In genomic region chr7:30348083-30348560, GRCh38 we compare ENCODE assay signal across 8 cellular contexts.
DNase-seq lines count a peak whose midpoint lies in the region; ATAC-seq, FAIRE-seq and TF ChIP-seq lines count a peak whose summit lies in the region.

No MANE protein-coding gene starts in this region.

- ATAC-seq in HG03342 (IDR thresholded peaks at IDR 0.05; ENCODE audit: unreplicated experiment) (peak; percentile 76), GM12878 (peak; percentile 92), mucosa of descending colon (peak; percentile 85)

- H3K9me3 ChIP-seq in BLaER1 (peaks cover 1% of the 10 kb centered on the region), SK-N-MC (ENCODE audit: low read depth, low read length) (no peaks in the 10 kb centered on the region), GM12878 (replicated peaks; ENCODE audit: control insufficient read depth, insufficient read depth, low read length) (no peaks in the 10 kb centered on the region; the same call in 2 of the 3 replicates), mucosa of descending colon (no peaks in the 10 kb centered on the region), WERI-Rb-1 (ENCODE audit: severe bottlenecking) (no peaks in the 10 kb centered on the region)

- in situ Hi-C loops in GM12878 (cut with MboI), result no loop called here

- H3K4me1 ChIP-seq in BLaER1 (peaks cover 38% of the 10 kb centered on the region), GM12878 (ENCODE audit: control insufficient read depth, insufficient read depth, low read length) (peaks cover 23% of the 10 kb centered on the region; the same call in 1 of the 2 replicates), mucosa of descending colon (ENCODE audit: low read depth) (peaks cover 7% of the 10 kb centered on the region)

- whole genome bisulfite sequencing in GM12878 (ENCODE audit: insufficient coverage, insufficient replicate concordance, low lambda C conversion rate, missing lambda C conversion rate), result 0% methylated on average over 2 of the region's 2 CpGs

- no peak for TF ChIP-seq RAD21 in GM12878 (IDR thresholded peaks at IDR 0.05; ENCODE audit: insufficient read depth, low read depth, low read length)

- H3K9ac ChIP-seq in BLaER1 (no peak overlapping the region), SK-N-MC (ENCODE audit: insufficient read length) (peak overlapping the region; percentile 68), GM12878 (ENCODE audit: control insufficient read depth, insufficient read depth, low read length) (peak overlapping the region; percentile 55)

- no peaks in the 10 kb centered on the region for H3K27me3 ChIP-seq in BLaER1
- no peaks in the 10 kb centered on the region for H3K27me3 ChIP-seq in GM12878 (replicated peaks in 1 of 2; ENCODE audit: control insufficient read depth in 2 of 2, insufficient read depth in 2 of 2, low read length in 1 of 2)
- H3K27me3 ChIP-seq in WERI-Rb-1 (ENCODE audit: insufficient read depth, low read depth, severe bottlenecking), result no peaks in the 10 kb centered on the region

- H2AFZ ChIP-seq in GM12878 (ENCODE audit: control insufficient read depth, low read depth, low read length), result peak overlapping the region; percentile 69

- H3K27ac ChIP-seq in BLaER1 (no peak overlapping the region), SK-N-MC (peak overlapping the region; percentile 98), GM12878 (ENCODE audit: control insufficient read depth, insufficient read depth) (peak overlapping the region; percentile 83), WERI-Rb-1 (no peak overlapping the region)

- FAIRE-seq in GM12878 (lab: Jason Lieb, UNC), result peak; percentile 70

- DNase-seq in GM19240 (ENCODE audit: insufficient read length, low spot score) (peak; percentile 12), SK-N-MC (ENCODE audit: low read depth, low spot score) (peak; percentile 98), GM12878 (ENCODE audit: low read depth, low spot score) (peak; percentile 85), mucosa of descending colon (peak in 1 of 3 donors; percentile 32), WERI-Rb-1 (no peak), NCI-H82 (lab: John Stamatoyannopoulos, UW) (no peak)

- no peak for TF ChIP-seq POLR2A in GM12878 (IDR thresholded peaks at IDR 0.05; ENCODE audit: low read depth, low read length)

- POLR2A ChIA-PET in GM12878 (lab: Charles Lee), result interaction anchor here (0.6 to 2.8 kb wide), 9 partner anchors 12 to 287 kb away, joined by 3 to 23 read pairs (median 6); partner anchors contain the start of gene ZNRF2

- TF ChIP-seq CTCF in GM12878 (IDR thresholded peaks at IDR 0.05 in 2 of 3, conservative IDR thresholded peaks at IDR 0.05 in 1 of 3; ENCODE audit: control insufficient read depth in 2 of 3, extremely low read depth in 1 of 3, insufficient read depth in 1 of 3, low read depth in 3 of 3, low read length in 3 of 3) (no peak), mucosa of descending colon (IDR thresholded peaks at IDR 0.05) (no peak), WERI-Rb-1 (IDR thresholded peaks at IDR 0.05; ENCODE audit: low read depth, low read length) (no peak)

- intact Hi-C loops in GM12878 (cut with micrococcal nuclease; ENCODE audit: unreplicated experiment), result loop anchor here (2.0 kb wide), 1 partner anchor 25 kb away; no protein-coding TSS in a partner anchor
- intact Hi-C loops in mucosa of descending colon (cut with DNase I, micrococcal nuclease), result no loop called here

- 0 out of 2 replicates have a peak, but pooled peaks cover under 1% of the 10 kb centered on the region for H3K36me3 ChIP-seq in BLaER1
- no peaks in the 10 kb centered on the region for H3K36me3 ChIP-seq in SK-N-MC (ENCODE audit: insufficient read depth, low read length)
- no peaks in the 10 kb centered on the region for H3K36me3 ChIP-seq in GM12878 (ENCODE audit: control insufficient read depth in 2 of 2, insufficient read depth in 2 of 2, low read length in 1 of 2)
- H3K36me3 ChIP-seq in mucosa of descending colon (ENCODE audit: low read depth), result no peaks in the 10 kb centered on the region
- H3K36me3 ChIP-seq in WERI-Rb-1, result no peaks in the 10 kb centered on the region

- BruUV-seq in GM12878 (replicated peaks; lab: Mats Ljungman, UMichigan), result no TSS peak

- H3K4me2 ChIP-seq in BLaER1 (peak overlapping the region; percentile 36), GM12878 (ENCODE audit: control insufficient read depth, insufficient read depth) (peak overlapping the region; percentile 96)

- H3K79me2 ChIP-seq in GM12878 (ENCODE audit: control insufficient read depth, insufficient read depth, low read length), result peaks cover 41% of the 10 kb centered on the region

- RAD21 ChIA-PET in GM12878 (lab: Charles Lee; ENCODE audit: unreplicated experiment), result interaction anchor here (1.0 to 8.0 kb wide), 13 partner anchors 12 to 1937 kb away, joined by 3 to 108 read pairs (median 5); partner anchors contain the start of gene ZNRF2

- CTCF ChIA-PET in GM12878 (lab: Yijun Ruan, JAX), result interaction anchor here (0.7 to 7.6 kb wide), 13 partner anchors 13 to 184 kb away, joined by 4 to 138 read pairs (median 9); no protein-coding TSS in a partner anchor

- SMC1A ChIA-PET in GM12878 (lab: Charles Lee; ENCODE audit: uncharacterized antibody, unreplicated experiment), result interaction anchor here (0.6 to 9.0 kb wide), 20 partner anchors 9 to 182 kb away, joined by 3 to 202 read pairs (median 4); no protein-coding TSS in a partner anchor

- TF ChIP-seq EP300 in GM12878 (IDR thresholded peaks at IDR 0.05; ENCODE audit: borderline replicate concordance in 1 of 2, control insufficient read depth in 1 of 2, low read depth in 2 of 2, low read length in 2 of 2), result peak; percentile 56 to 72; a peak in 2 of 4 replicates

- no peak overlapping the region for H3K4me3 ChIP-seq in BLaER1
- peak overlapping the region; percentile 47 for H3K4me3 ChIP-seq in SK-N-MC
- H3K4me3 ChIP-seq in GM12878, result peak overlapping the region; percentile 4; the same call in 1 of the 2 replicates
- H3K4me3 ChIP-seq in mucosa of descending colon, result no peak overlapping the region
- H3K4me3 ChIP-seq in WERI-Rb-1 (ENCODE audit: low read depth, low read length), result no peak overlapping the region

- H4K20me1 ChIP-seq in BLaER1, result peaks cover 100% of the 10 kb centered on the region
- H4K20me1 ChIP-seq in GM12878 (ENCODE audit: control insufficient read depth, insufficient read depth), result no peaks in the 10 kb centered on the region

TF ChIP-seq in GM12878, 131 proteins besides CTCF, POLR2A, EP300 and RAD21 (continues in another document):
- peak; percentile 64; the same call in 1 of the 2 replicates for TF ChIP-seq CREM (IDR thresholded peaks at IDR 0.05; ENCODE audit: low read depth)
- TF ChIP-seq MYB (IDR thresholded peaks at IDR 0.05; ENCODE audit: borderline replicate concordance, low read depth, low read length), result no peak
- no peak for TF ChIP-seq CHD4 (IDR thresholded peaks at IDR 0.05)
- peak; percentile 84; the same call in 1 of the 2 replicates for TF ChIP-seq BACH1 (IDR thresholded peaks at IDR 0.05; ENCODE audit: borderline replicate concordance)
- no peak for TF ChIP-seq ZNF592 (IDR thresholded peaks at IDR 0.05)
- TF ChIP-seq PAX5 (IDR thresholded peaks at IDR 0.05; ENCODE audit: borderline replicate concordance, low read depth, low read length), result no peak
- TF ChIP-seq RAD51 (IDR thresholded peaks at IDR 0.05), result peak; percentile 2; the same call in 1 of the 2 replicates
- TF ChIP-seq CEBPB (IDR thresholded peaks at IDR 0.05; ENCODE audit: borderline replicate concordance in 1 of 2, low read depth in 2 of 2, low read length in 2 of 2), result no peak
- no peak for TF ChIP-seq EGR1 (IDR thresholded peaks at IDR 0.05; ENCODE audit: borderline replicate concordance in 1 of 2, low read depth in 2 of 2, low read length in 2 of 2)
- TF ChIP-seq RUNX3 (IDR thresholded peaks at IDR 0.05; ENCODE audit: low read length), result peak; percentile 99
- no peak for TF ChIP-seq HCFC1 (IDR thresholded peaks at IDR 0.05; ENCODE audit: low read length)
- no peak for TF ChIP-seq STAT1 (conservative IDR thresholded peaks at IDR 0.05)
- TF ChIP-seq ZNF384 (IDR thresholded peaks at IDR 0.05; ENCODE audit: borderline replicate concordance, low read depth, low read length), result peak; percentile 99
- TF ChIP-seq FOS (IDR thresholded peaks at IDR 0.05; ENCODE audit: borderline replicate concordance, extremely low read depth, insufficient read length), result no peak
- TF ChIP-seq BRCA1 (IDR thresholded peaks at IDR 0.05; ENCODE audit: low read depth, low read length), result no peak
- no peak for TF ChIP-seq WRNIP1 (IDR thresholded peaks at IDR 0.05; ENCODE audit: borderline replicate concordance, low read depth, low read length)
- TF ChIP-seq CHD2 (IDR thresholded peaks at IDR 0.05; ENCODE audit: borderline replicate concordance, low read depth, low read length), result peak; percentile 28; the same call in 1 of the 2 replicates

Comparison
In these comparisons a context has a peak if more than half of its experiments do, and no peak if none do; other contexts are left out.
1. H3K27ac ChIP-seq: peak in SK-N-MC (single experiment) and GM12878 (single experiment); none in BLaER1 (single experiment) and WERI-Rb-1 (single experiment).
2. H3K4me3 ChIP-seq: peak in SK-N-MC (single experiment) and GM12878 (single experiment); none in BLaER1 (single experiment), mucosa of descending colon (single experiment) and WERI-Rb-1 (single experiment).
3. DNase-seq: peak in GM19240 (single experiment), SK-N-MC (single experiment) and GM12878 (single experiment); none in WERI-Rb-1 (single experiment) and NCI-H82 (single experiment).
4. Peak in every context shown above with its lines, with median percentiles within 50 percentile points of each other: ATAC-seq.